ENCODE assay signal across 8 cellular contexts in the genomic region with DNA sequence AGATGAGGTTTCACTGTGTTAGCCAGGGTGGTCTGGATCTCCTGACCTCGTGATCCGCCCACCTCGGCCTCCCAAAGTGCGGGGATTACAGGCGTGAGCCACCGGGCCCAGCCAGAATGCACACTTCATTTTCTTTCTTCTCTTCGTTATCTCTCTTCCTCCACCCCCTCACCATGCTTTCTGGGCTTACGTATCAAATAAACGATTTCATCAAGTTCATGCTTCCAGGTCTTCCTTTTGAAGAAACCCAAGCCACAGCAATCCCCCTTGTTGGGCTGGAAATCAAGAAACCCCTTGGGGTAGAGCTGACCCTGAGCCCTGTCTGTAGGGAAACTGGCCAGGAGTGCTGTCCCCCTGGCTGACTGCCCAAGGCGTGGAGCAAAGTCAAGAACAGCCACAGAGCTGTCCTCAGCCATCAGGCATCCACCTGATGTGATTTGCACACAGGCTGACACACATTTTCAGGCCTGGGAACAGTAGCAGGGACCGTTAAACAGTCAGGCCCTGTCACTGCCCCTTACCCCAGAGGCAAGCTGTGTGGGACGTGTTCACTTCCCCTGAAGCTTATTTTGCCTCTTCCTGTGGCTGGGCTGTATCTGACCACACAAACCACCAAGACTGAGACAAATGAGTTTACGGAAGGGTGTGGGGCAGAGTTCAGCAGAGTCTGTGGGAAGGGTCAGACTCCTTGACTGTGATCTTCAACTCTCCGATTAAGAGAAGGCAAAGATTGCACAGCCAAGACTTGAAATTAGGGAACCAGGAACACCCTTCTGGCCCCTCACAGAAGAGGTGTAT. TPM values are rescaled to one million over a fixed set of nuclear protein-coding genes. Genes with fewer than 3 reads are reported as not detected.
DNase-seq lines count a peak whose midpoint lies in the region; ATAC-seq lines count a peak whose summit lies in the region.

No MANE protein-coding gene starts in this region.

- DNase-seq in GF-D8 (lab: John Stamatoyannopoulos, UW) (peak; percentile 99), KBM-7 (peak; percentile 95), left ventricle myocardium superior (peak; percentile 72), COR-L47 (lab: John Stamatoyannopoulos, UW) (no peak), NCI-H2171 treated with DMSO at 0.1 percent for 48 hours (lab: John Stamatoyannopoulos, UW) (no peak)
- DNase-seq in activated CD8-positive, alpha-beta memory T cell treated with anti-CD3 and anti-CD28 coated beads for 4 hours (ENCODE audit: low read depth in 2 of 2), result peak; percentile 26 to 50
- DNase-seq in stimulated activated CD4-positive, alpha-beta T cell treated with anti-CD3 and anti-CD28 coated beads, TNF-alpha, amount 100 ng/mL, for 24 hours (ENCODE audit: low read depth in 3 of 3), result peak in 2 of 3 experiments; percentile 35 to 61

- intact Hi-C loops in left ventricle myocardium superior (cut with micrococcal nuclease), result no loop called here

- in situ Hi-C loops in KBM-7 (cut with MboI; ENCODE audit: low pct_unique_long_range_greater_than_20kb, low sequenced_read_pairs), result no loop called here

- ATAC-seq in GM21515 (IDR thresholded peaks at IDR 0.05; ENCODE audit: unreplicated experiment) (peak; percentile 98), left ventricle myocardium superior (peak; percentile 80)

RNA-seq across cellular contexts. Expression of a gene that starts 15.1 kb away (rescaled TPM):
- total RNA-seq in left ventricle myocardium superior, result not detected

RNA-seq across cellular contexts. Expression of a gene that starts 47.4 kb away (rescaled TPM):
- total RNA-seq in left ventricle myocardium superior, result not detected

Comparison
In these comparisons a context has a peak if more than half of its experiments do, and no peak if none do; other contexts are left out.
1. DNase-seq: peak in GF-D8 (single experiment), KBM-7 (single experiment), activated CD8-positive, alpha-beta memory T cell treated with anti-CD3 and anti-CD28 coated beads for 4 hours (2 of 2), left ventricle myocardium superior (single experiment) and stimulated activated CD4-positive, alpha-beta T cell treated with anti-CD3 and anti-CD28 coated beads, TNF-alpha, amount 100 ng/mL, for 24 hours (2 of 3); none in COR-L47 (single experiment) and NCI-H2171 treated with DMSO at 0.1 percent for 48 hours (single experiment).